29 cellular contexts compared by ENCODE assay signal in genomic region chr18:48666613-48667012, GRCh38.
"Had no signal": no experiment of that assay in that cellular context is flagged by ENCODE, and none has a peak within 500 bp of the region (broad histone marks: within the 10 kb centered on the region; RNA-seq: fewer than 3 reads in every experiment).

No MANE protein-coding gene starts in this region.

- H3K36me3 ChIP-seq: cardiac muscle cell had no signal

- H3K4me3 ChIP-seq: adrenal gland, body of pancreas, cardiac muscle cell, esophagus muscularis mucosa, gastrocnemius medialis had no signal

- H3K27ac ChIP-seq: adrenal gland, body of pancreas, cardiac muscle cell, esophagus muscularis mucosa, foreskin keratinocyte, gastrocnemius medialis had no signal

- H3K27me3 ChIP-seq: adrenal gland, body of pancreas, cardiac muscle cell, esophagus muscularis mucosa, foreskin keratinocyte, gastrocnemius medialis had no signal

- H3K9me3 ChIP-seq: adrenal gland, body of pancreas, gastrocnemius medialis had no signal

- DNase-seq: activated CD4-positive, alpha-beta memory T cell treated with anti-CD3 and anti-CD28 coated beads for 36 hours; activated CD4-positive, alpha-beta T cell treated with anti-CD3 and anti-CD28 coated beads for 36 hours; activated CD4-positive, alpha-beta T cell treated with anti-CD3 and anti-CD28 coated beads, Interleukin-2, amount 10 ng/mL, durations not matched to agents 24 days and 14 days; activated CD4-positive, CD25-positive, alpha-beta regulatory T cell; activated CD4-positive, CD25-positive, alpha-beta regulatory T cell treated with anti-CD3 and anti-CD28 coated beads, Interleukin-2, amount 50 U/mL, for 72 hours; activated CD8-positive, alpha-beta memory T cell treated with anti-CD3 and anti-CD28 coated beads, Interleukin-2, amount 10 ng/mL, durations not matched to agents 7 days and 5 days; activated CD8-positive, alpha-beta memory T cell treated with anti-CD3 and anti-CD28 coated beads, Interleukin-2, amount 50 U/mL, for 4 hours; activated CD8-positive, alpha-beta T cell treated with anti-CD3 and anti-CD28 coated beads, Interleukin-2, amount 10 ng/mL, durations not matched to agents 7 days and 5 days; activated naive CD4-positive, alpha-beta T cell treated with anti-CD3 and anti-CD28 coated beads for 36 hours; activated naive CD8-positive, alpha-beta T cell treated with anti-CD3 and anti-CD28 coated beads for 36 hours; activated naive CD8-positive, alpha-beta T cell treated with anti-CD3 and anti-CD28 coated beads, Interleukin-2, amount 50 U/mL, for 24 hours; activated T-cell treated with anti-CD3 and anti-CD28 coated beads, Interleukin-2, amount 50 U/mL, for 1 hour; activated T-cell treated with anti-CD3 and anti-CD28 coated beads, Interleukin-2, amount 50 U/mL, for 48 hours; amygdala; aorta; body of pancreas; cortex of kidney; dermis blood vessel endothelial cell; effector CD4-positive, alpha-beta T cell; effector memory CD8-positive, alpha-beta T cell; erythroblast; foreskin keratinocyte; gastrocnemius medialis; glutamatergic neuron; T-helper 1 cell; T-helper 2 cell had no signal

- ATAC-seq: activated CD4-positive, alpha-beta T cell treated with anti-CD3 and anti-CD28 coated beads for 36 hours; activated CD8-positive, alpha-beta memory T cell treated with anti-CD3 and anti-CD28 coated beads, Interleukin-2, amount 10 ng/mL, durations not matched to agents 7 days and 5 days; activated CD8-positive, alpha-beta T cell treated with anti-CD3 and anti-CD28 coated beads, Interleukin-2, amount 10 ng/mL, durations not matched to agents 7 days and 5 days; activated naive CD8-positive, alpha-beta T cell treated with anti-CD3 and anti-CD28 coated beads, Interleukin-2, amount 50 U/mL, for 24 hours; body of pancreas; effector memory CD8-positive, alpha-beta T cell; foreskin keratinocyte had no signal
